21 cellular contexts compared by ENCODE assay signal in the genomic region with DNA sequence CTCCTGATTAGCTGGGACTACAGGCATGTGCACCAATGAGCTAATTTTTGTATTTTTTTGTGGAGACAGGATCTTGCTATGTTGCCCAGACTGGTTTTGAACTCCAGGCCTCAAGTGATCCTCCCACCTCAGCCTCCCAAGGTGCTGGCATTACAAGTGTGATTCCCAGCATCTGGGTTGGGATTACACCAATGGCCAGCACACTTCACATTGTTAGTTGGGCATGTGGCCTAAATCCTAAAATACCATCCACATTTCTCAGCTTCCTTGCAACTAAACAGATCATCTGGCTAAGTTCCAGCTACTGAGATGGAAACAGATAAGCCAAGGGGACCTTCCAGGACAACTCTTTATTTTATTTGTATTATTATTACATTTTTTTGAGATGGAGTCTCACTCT. TPM values are rescaled to one million over a fixed set of nuclear protein-coding genes. Genes with fewer than 3 reads are reported as not detected.
A peak's percentile ranks its signal among the peaks of the same experiment; 100 is the strongest.
DNase-seq lines count a peak whose midpoint lies in the region; ATAC-seq and TF ChIP-seq lines count a peak whose summit lies in the region.
"Had no signal": no experiment of that assay in that cellular context is flagged by ENCODE, and none has a peak within 500 bp of the region (broad histone marks: within the 10 kb centered on the region; RNA-seq: fewer than 3 reads in every experiment).

No MANE protein-coding gene starts in this region.

- TF ChIP-seq CTCF in AG09319 (IDR thresholded peaks at IDR 0.05; ENCODE audit: low read depth, low read length) (no peak), astrocyte of the spinal cord (IDR thresholded peaks at IDR 0.05; ENCODE audit: low read depth, low read length) (no peak), GM20000 (IDR thresholded peaks at IDR 0.05; ENCODE audit: extremely low read depth, missing control alignments) (no peak)

- ATAC-seq in HG02870 (IDR thresholded peaks at IDR 0.05; ENCODE audit: unreplicated experiment) = no peak
- ATAC-seq: left lobe of liver had no signal

- in situ Hi-C loops in astrocyte of the spinal cord (cut with HindIII; ENCODE audit: low sequenced_read_pairs) = no loop called here

- H3K4me3 ChIP-seq in astrocyte of the spinal cord (ENCODE audit: low read depth, low read length) = no peak overlapping the region
- H3K4me3 ChIP-seq: uterus had no signal

- DNase-seq in AG09319 (ENCODE audit: extremely low read depth, low read depth) (peak; percentile 4), LHCN-M2 (ENCODE audit: low read depth) (peak; percentile 36), astrocyte of the spinal cord (ENCODE audit: low read depth, low spot score) (peak; percentile 17), glomerular endothelial cell (ENCODE audit: extremely low read depth, low read depth, low spot score) (peak; percentile 39), GM19238 (ENCODE audit: insufficient read length, low spot score) (no peak), GM20000 (ENCODE audit: low spot score) (no peak), DMS 273 (lab: John Stamatoyannopoulos, UW; ENCODE audit: unreplicated experiment) (no peak)
- DNase-seq: activated CD4-positive, alpha-beta T cell treated with anti-CD3 and anti-CD28 coated beads, Interleukin-2, amount 50 U/mL, for 4 hours; activated naive CD8-positive, alpha-beta T cell treated with anti-CD3 and anti-CD28 coated beads, Interleukin-2, amount 10 ng/mL, durations not matched to agents 7 days and 5 days; activated T-cell treated with anti-CD3 and anti-CD28 coated beads, Interleukin-2, amount 50 U/mL, for 48 hours; COR-L47; GDM1; Kasumi-1; NCI-H1694 treated with DMSO at 0.1 percent for 48 hours; posterior cingulate gyrus; uterus had no signal

RNA-seq across cellular contexts. Expression of a gene that starts 9.9 kb away (rescaled TPM):
- 50.6 and 72.0 TPM in 2 replicates for total RNA-seq in LHCN-M2 (2014; rRNA removed)
- 19.1 TPM for polyA plus RNA-seq in LHCN-M2 (2012)
- total RNA-seq in glomerular endothelial cell = 61.0 and 76.5 TPM in 2 replicates

RNA-seq across cellular contexts. Expression of a gene that starts 16.6 kb away (rescaled TPM):
- not detected in 2 replicates for total RNA-seq in LHCN-M2 (2014; rRNA removed)
- not detected for polyA plus RNA-seq in LHCN-M2 (2012)
- total RNA-seq in glomerular endothelial cell = not detected in 2 replicates
- total RNA-seq: chondrocyte, epithelial cell of proximal tubule, left lobe of liver, NCI-H460 had no signal

RNA-seq across cellular contexts. Expression of a gene that starts 35.6 kb away (rescaled TPM):
- total RNA-seq in LHCN-M2 (2014; rRNA removed) (25.5 and 26.6 TPM in 2 replicates), glomerular endothelial cell (21.0 and 38.7 TPM in 2 replicates)
- 17.5 TPM for polyA plus RNA-seq in LHCN-M2 (2012)

RNA-seq across cellular contexts. Expression of a gene that starts 36.9 kb away (rescaled TPM):
- 0.92 and 0.96 TPM in 2 replicates for total RNA-seq in LHCN-M2 (2014; rRNA removed)
- 1.4 TPM for polyA plus RNA-seq in LHCN-M2 (2012)
- 0.19 and 0.53 TPM in 2 replicates for total RNA-seq in glomerular endothelial cell

RNA-seq across cellular contexts. Expression of a gene that starts 51.5 kb away (rescaled TPM):
- total RNA-seq in LHCN-M2 (2014; rRNA removed) (28.4 and 29.3 TPM in 2 replicates), glomerular endothelial cell (25.6 and 30.7 TPM in 2 replicates)
- 32.2 TPM for polyA plus RNA-seq in LHCN-M2 (2012)

Comparison
In these comparisons a context has a peak if more than half of its experiments do, and no peak if none do; other contexts are left out.
1. DNase-seq: peak in AG09319 (single experiment), LHCN-M2 (single experiment), astrocyte of the spinal cord (single experiment) and glomerular endothelial cell (single experiment); none in GM19238 (single experiment), GM20000 (single experiment) and DMS 273 (single experiment).